In the genomic region with DNA sequence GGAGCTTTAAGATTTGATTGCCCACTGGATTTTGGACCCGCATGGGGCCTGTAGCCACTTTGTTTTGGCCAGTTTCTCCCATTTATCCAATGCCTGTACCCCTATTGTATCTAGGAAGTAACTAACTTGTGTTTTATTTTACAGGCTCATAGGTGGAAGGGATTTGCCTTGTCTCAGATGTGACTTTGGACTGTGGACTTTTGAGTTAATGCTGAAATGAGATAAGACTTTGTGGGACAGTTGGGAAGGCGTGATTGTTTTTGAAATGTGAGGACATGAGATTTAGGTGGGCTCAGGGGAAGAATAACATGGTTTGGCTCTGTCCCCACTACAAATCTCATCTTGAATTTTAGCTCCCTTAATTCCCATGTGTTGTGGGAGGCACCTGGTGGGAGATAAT, we compare ENCODE assay signal across 20 cellular contexts. TPM values are rescaled to one million over a fixed set of nuclear protein-coding genes. Genes with fewer than 3 reads are reported as not detected.
DNase-seq lines count a peak whose midpoint lies in the region; ATAC-seq, FAIRE-seq and TF ChIP-seq lines count a peak whose summit lies in the region.
"Had no signal": no experiment of that assay in that cellular context is flagged by ENCODE, and none has a peak within 500 bp of the region (broad histone marks: within the 10 kb centered on the region; RNA-seq: fewer than 3 reads in every experiment).

No MANE protein-coding gene starts in this region.

- H4K20me1 ChIP-seq in hepatocyte (ENCODE audit: insufficient read depth, poor library complexity, severe bottlenecking): no peaks in the 10 kb centered on the region
- H4K20me1 ChIP-seq in HepG2 (ENCODE audit: insufficient read depth, low read length): no peaks in the 10 kb centered on the region
- H4K20me1 ChIP-seq: BLaER1 treated with 17β-estradiol and CSF1 and Interleukin-3, amounts not matched to agents 10 nM and 100 nM had no signal

- H2AFZ ChIP-seq in hepatocyte (no peak overlapping the region), HepG2 (ENCODE audit: low read length) (no peak overlapping the region)

- H3K79me2 ChIP-seq in hepatocyte (no peaks in the 10 kb centered on the region), HepG2 (ENCODE audit: insufficient read depth, low read length) (no peaks in the 10 kb centered on the region)

- no peaks in the 10 kb centered on the region for H3K9me2 ChIP-seq in hepatocyte (replicated peaks; ENCODE audit: insufficient read depth)

- intact Hi-C loops in HepG2 (cut with micrococcal nuclease; ENCODE audit: unreplicated experiment): no loop called here

- POLR2A ChIA-PET in HepG2 (lab: Yijun Ruan, JAX): no interaction called here

- no peaks in the 10 kb centered on the region for H3K36me3 ChIP-seq in hepatocyte (replicated peaks; ENCODE audit: insufficient read depth, low read depth)
- no peaks in the 10 kb centered on the region for H3K36me3 ChIP-seq in HepG2 (replicated peaks in 1 of 2; ENCODE audit: control insufficient read depth in 1 of 2, insufficient read depth in 2 of 2, low read length in 2 of 2)
- no peaks in the 10 kb centered on the region for H3K36me3 ChIP-seq in small intestine (ENCODE audit: control insufficient read depth in 2 of 2, insufficient read depth in 2 of 2, low read length in 2 of 2)
- no peaks in the 10 kb centered on the region for H3K36me3 ChIP-seq in tibial nerve
- H3K36me3 ChIP-seq: BLaER1 treated with 17β-estradiol and CSF1 and Interleukin-3, amounts not matched to agents 10 nM and 100 nM had no signal

- WGBS in hepatocyte (ENCODE audit: low lambda C conversion rate, missing lambda C conversion rate): 89% methylated on average over 2 of the region's 2 CpGs
- WGBS in HepG2 (ENCODE audit: low lambda C conversion rate): 17% methylated on average over 2 of the region's 2 CpGs
- 61 to 79% (median 73%) methylated on average over 2 of the region's 2 CpGs for WGBS in small intestine, 3 donors
- whole genome bisulfite sequencing in tibial nerve, 2 donors: 92 to 98% methylated on average over 2 of the region's 2 CpGs

- no peak for DNase-seq in hepatocyte (ENCODE audit: low spot score)
- no peak for DNase-seq in HepG2 (ENCODE audit: low spot score)
- DNase-seq in small intestine: peak; percentile 59
- no peak for DNase-seq in tibial nerve (ENCODE audit: low spot score in 2 of 2)
- DNase-seq in stimulated activated naive CD4-positive, alpha-beta T cell treated with Interleukin-2 at 50 U/mL for 16 hours (lab: John Stamatoyannopoulos, UW): no peak
- DNase-seq: AML-193; Caco-2; Calu3; CD4-positive, alpha-beta T cell; CD8-positive, alpha-beta T cell; DMS79 treated with DMSO at 0.1 percent for 48 hours; GF-D8 had no signal

- FAIRE-seq in HepG2 (lab: Jason Lieb, UNC) (no peak), small intestine (lab: Jason Lieb, UNC) (no peak)
- FAIRE-seq: A549, D721Med, G401.6, GM12891, GM19239 had no signal

- H3K9me3 ChIP-seq in hepatocyte (ENCODE audit: low read depth) (no peaks in the 10 kb centered on the region), HepG2 (ENCODE audit: low read length) (no peaks in the 10 kb centered on the region), small intestine (ENCODE audit: control insufficient read depth, low read depth) (no peaks in the 10 kb centered on the region), tibial nerve (peaks cover 0 to 31% (median 5%) of the 10 kb centered on the region in 4 donors)
- H3K9me3 ChIP-seq: A549 had no signal

- H3K27me3 ChIP-seq in hepatocyte (no peaks in the 10 kb centered on the region), HepG2 (ENCODE audit: control insufficient read depth in 1 of 2, insufficient read depth in 2 of 2, low read length in 2 of 2) (no peaks in the 10 kb centered on the region), small intestine (ENCODE audit: control insufficient read depth in 2 of 2, insufficient read depth in 2 of 2, low read length in 2 of 2) (no peaks in the 10 kb centered on the region), tibial nerve (no peaks in the 10 kb centered on the region)

- TF ChIP-seq EP300 in HepG2 (IDR thresholded peaks at IDR 0.05; ENCODE audit: low read depth in 2 of 2, low read length in 2 of 2) (no peak), HepG2 (CRISPR knock-in tag; IDR thresholded peaks at IDR 0.05; ENCODE audit: borderline replicate concordance) (no peak), tibial nerve (IDR thresholded peaks at IDR 0.05) (no peak)

- no peak for ATAC-seq in HepG2
- ATAC-seq: A549; CD8-positive, alpha-beta T cell had no signal

- no peak for TF ChIP-seq RAD21 in HepG2 (CRISPR knock-in tag; IDR thresholded peaks at IDR 0.05)

- CTCF ChIA-PET in HepG2 (lab: Yijun Ruan, JAX; ENCODE audit: low intra/inter-chr PET ratio, low total read pairs): no interaction called here

- no peaks in the 10 kb centered on the region for H3K4me1 ChIP-seq in hepatocyte (ENCODE audit: insufficient read depth)
- peaks cover 10% of the 10 kb centered on the region for H3K4me1 ChIP-seq in HepG2 (ENCODE audit: insufficient read depth, low read length)
- H3K4me1 ChIP-seq in small intestine (ENCODE audit: control insufficient read depth in 2 of 2, insufficient read depth in 1 of 2, low read depth in 1 of 2, low read length in 1 of 2): no peaks in the 10 kb centered on the region
- H3K4me1 ChIP-seq in tibial nerve: no peaks in the 10 kb centered on the region
- H3K4me1 ChIP-seq: A549; BLaER1 treated with 17β-estradiol and CSF1 and Interleukin-3, amounts not matched to agents 10 nM and 100 nM; Caco-2 had no signal

- no peak for TF ChIP-seq POLR2A in HepG2 (IDR thresholded peaks at IDR 0.05; ENCODE audit: insufficient read depth in 1 of 2, low read depth in 2 of 2, low read length in 2 of 2)
- no peak for TF ChIP-seq POLR2A in tibial nerve (IDR thresholded peaks at IDR 0.05)

- H3K27ac ChIP-seq in hepatocyte (peak overlapping the region; percentile 10), HepG2 (ENCODE audit: extremely low read length, insufficient read depth, low read length) (no peak overlapping the region), small intestine (ENCODE audit: low read depth in 1 of 2, low read length in 1 of 2) (no peak overlapping the region), tibial nerve (no peak overlapping the region)
- H3K27ac ChIP-seq: 22Rv1; A549; BLaER1 treated with 17β-estradiol and CSF1 and Interleukin-3, amounts not matched to agents 10 nM and 100 nM; C4-2B had no signal

- in situ Hi-C loops in HepG2 (cut with HindIII; ENCODE audit: extremely low pct_ligation_motif_present, low pct_unique_long_range_greater_than_20kb): loop anchor here (25.0 kb wide), 1 partner anchor 496 kb away; the partner anchor contains the start of gene CD96

- no peak overlapping the region for H3K4me3 ChIP-seq in hepatocyte
- no peak overlapping the region for H3K4me3 ChIP-seq in HepG2 (replicated peaks in 1 of 3; ENCODE audit: insufficient read depth in 1 of 3, low read depth in 2 of 3, low read length in 3 of 3)
- no peak overlapping the region for H3K4me3 ChIP-seq in small intestine (ENCODE audit: low read depth in 1 of 2, low read length in 2 of 2)
- H3K4me3 ChIP-seq in tibial nerve: no peak overlapping the region
- H3K4me3 ChIP-seq: A549; BLaER1 treated with 17β-estradiol and CSF1 and Interleukin-3, amounts not matched to agents 10 nM and 100 nM had no signal

- TF ChIP-seq CTCF in hepatocyte (IDR thresholded peaks at IDR 0.05; ENCODE audit: poor library complexity) (no peak), HepG2 (CRISPR knock-in tag; IDR thresholded peaks at IDR 0.05) (no peak), tibial nerve (IDR thresholded peaks at IDR 0.05) (no peak)

- BruUV-seq in HepG2 (replicated peaks; lab: Mats Ljungman, UMichigan): no TSS peak

- H3K4me2 ChIP-seq in hepatocyte: peak overlapping the region; percentile 32
- 0 out of 2 replicates have a peak overlapping the region, but pooled peaks have one; percentile 39 for H3K4me2 ChIP-seq in HepG2 (ENCODE audit: low read depth, low read length)
- H3K4me2 ChIP-seq: A549; BLaER1 treated with 17β-estradiol and CSF1 and Interleukin-3, amounts not matched to agents 10 nM and 100 nM had no signal

- H3K9ac ChIP-seq in HepG2 (ENCODE audit: insufficient read depth, low read depth, low read length): no peak overlapping the region
- H3K9ac ChIP-seq: BLaER1 treated with 17β-estradiol and CSF1 and Interleukin-3, amounts not matched to agents 10 nM and 100 nM had no signal

TF ChIP-seq in HepG2, 621 proteins besides CTCF, POLR2A, EP300 and RAD21:
- TF ChIP-seq KLF15 (CRISPR knock-in tag; IDR thresholded peaks at IDR 0.05; ENCODE audit: borderline replicate concordance) (no peak), HNF4A (CRISPR knock-in tag; IDR thresholded peaks at IDR 0.05) (peak; percentile 74)

RNA-seq across cellular contexts. Expression of gene NECTIN3, which starts 30.7 kb away (rescaled TPM):
- 64.9 and 88.6 TPM in 2 replicates for total RNA-seq in hepatocyte
- polyA plus RNA-seq in hepatocyte: 15.7 and 18.9 TPM in 2 replicates
- 28.7 and 45.1 TPM in 2 replicates for total RNA-seq in HepG2 (2016; rRNA removed; fragmentation: Illumina TruSeq; extraction: Trizol)
- 85.1 and 110 TPM in 2 replicates for total RNA-seq in HepG2 (2016; cell fraction: cytosol; rRNA removed; fragmentation: Illumina TruSeq; extraction: Trizol; ENCODE audit: low read depth)
- total RNA-seq in HepG2 (2016; cell fraction: insoluble cytoplasmic fraction; rRNA removed; fragmentation: Illumina TruSeq; extraction: Trizol): 28.0 and 47.2 TPM in 2 replicates
- total RNA-seq in HepG2 (2016; cell fraction: membrane; rRNA removed; fragmentation: Illumina TruSeq; extraction: Trizol): 66.1 and 83.0 TPM in 2 replicates
- total RNA-seq in HepG2 (2016; cell fraction: nucleus; rRNA removed; fragmentation: Illumina TruSeq; extraction: Trizol): 52.9 and 66.5 TPM in 2 replicates
- 9.1 and 10.4 TPM in 2 replicates for polyA plus RNA-seq in HepG2 (2011; rRNA removed)
- 4.9 and 8.6 TPM in 2 replicates for polyA plus RNA-seq in HepG2 (2011; cell fraction: cytosol; rRNA removed)
- polyA plus RNA-seq in HepG2 (2011; cell fraction: nucleus; rRNA removed): 4.9 and 7.2 TPM in 2 replicates
- polyA plus RNA-seq in HepG2 (2012): 10.2 TPM in 2 replicates
- polyA plus RNA-seq in HepG2 (2016; cell fraction: cytosol; fragmentation: Illumina TruSeq; extraction: Trizol; ENCODE audit: low read depth): 1.2 and 1.3 TPM in 2 replicates
- 10.9 and 12.8 TPM in 2 replicates for polyA plus RNA-seq in HepG2 (2016; cell fraction: insoluble cytoplasmic fraction; fragmentation: Illumina TruSeq; extraction: Trizol; ENCODE audit: low read depth)
- 2.6 and 3.2 TPM in 2 replicates for polyA plus RNA-seq in HepG2 (2016; cell fraction: membrane; fragmentation: Illumina TruSeq; extraction: Trizol; ENCODE audit: low read depth)
- polyA plus RNA-seq in HepG2 (2016; cell fraction: nucleus; fragmentation: Illumina TruSeq; extraction: Trizol; ENCODE audit: insufficient read depth, low read depth): 16.9 and 18.8 TPM in 2 replicates
- 18.5 and 21.9 TPM in 2 replicates for polyA minus RNA-seq in HepG2 (2011; rRNA and poly(A)+ RNA removed; ENCODE audit: low replicate concordance)
- 29.8 and 30.9 TPM in 2 replicates for polyA minus RNA-seq in HepG2 (2011; cell fraction: cytosol; rRNA and poly(A)+ RNA removed)
- polyA minus RNA-seq in HepG2 (2011; cell fraction: nucleus; rRNA and poly(A)+ RNA removed): 94.6 and 102 TPM in 2 replicates
- 10 to 100 TPM in 1 of 3 donors, 1 to 10 TPM in 2; 5.9 to 23.4 (median 6.5) TPM for polyA plus RNA-seq in small intestine
- 10 to 100 TPM; 27.1 to 40.2 (median 29.1) TPM for total RNA-seq in tibial nerve
